ENCODE assay signal across 13 cellular contexts in the genomic region with DNA sequence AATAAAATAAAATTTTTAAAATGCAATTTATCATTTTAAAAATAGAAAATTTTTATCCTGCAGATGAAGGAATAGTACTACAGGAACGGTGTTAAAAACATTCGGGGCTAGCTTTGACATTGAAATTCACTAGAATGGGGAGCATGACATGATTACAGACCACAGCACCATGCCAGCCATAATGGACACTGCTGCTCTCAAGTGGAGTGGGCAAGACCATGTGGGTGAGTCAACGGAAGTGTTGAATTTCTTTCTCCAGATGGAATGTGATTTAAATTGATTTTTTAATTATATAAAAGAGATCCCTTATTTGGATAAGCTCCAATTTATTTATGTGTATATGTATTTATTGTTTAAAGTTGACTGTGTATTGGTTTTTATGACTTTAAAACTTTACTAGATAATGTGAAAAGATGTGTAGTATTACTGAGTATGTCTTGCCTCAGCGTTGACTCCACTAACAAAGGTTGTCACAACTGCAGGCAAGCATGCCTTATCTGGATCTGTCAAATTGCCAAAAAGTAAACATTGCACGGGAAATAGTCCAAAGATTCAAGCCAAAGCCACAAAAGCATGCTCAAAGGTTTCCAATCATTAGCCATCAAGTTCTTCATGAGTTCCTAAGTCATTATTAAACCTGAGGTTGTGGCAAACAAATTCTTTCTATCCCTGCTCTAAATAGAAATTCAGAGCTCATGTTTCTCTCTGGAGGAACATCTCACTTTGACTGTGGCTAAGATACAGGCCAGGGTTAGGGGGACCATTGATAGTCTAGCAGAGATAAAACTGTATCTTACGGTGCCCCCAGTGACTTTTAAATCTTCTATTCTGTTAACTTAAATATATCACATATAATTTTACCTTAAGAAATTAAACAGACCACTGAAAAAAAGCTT.
A peak's percentile ranks its signal among the peaks of the same experiment; 100 is the strongest.
DNase-seq lines count a peak whose midpoint lies in the region; FAIRE-seq and TF ChIP-seq lines count a peak whose summit lies in the region.
"Had no signal": no experiment of that assay in that cellular context is flagged by ENCODE, and none has a peak within 500 bp of the region (broad histone marks: within the 10 kb centered on the region; RNA-seq: fewer than 3 reads in every experiment).

No MANE protein-coding gene starts in this region.

- FAIRE-seq in bronchial epithelial cell (lab: Jason Lieb, UNC): no peak

- no peak overlapping the region for H3K4me3 ChIP-seq in bronchial epithelial cell (ENCODE audit: low read depth, low read length)
- H3K4me3 ChIP-seq: esophagus muscularis mucosa, mucosa of descending colon, thyroid gland had no signal

- DNase-seq in DMS153 treated with DMSO at 0.1 percent for 48 hours (lab: John Stamatoyannopoulos, UW; ENCODE audit: unreplicated experiment) (peak; percentile 29), NCI-H1092 (lab: John Stamatoyannopoulos, UW) (peak; percentile 22), bronchial epithelial cell (ENCODE audit: low read depth) (peak; percentile 85), myocyte (ENCODE audit: low read depth) (peak; percentile 98), KG1 (lab: John Stamatoyannopoulos, UW) (no peak), putamen (ENCODE audit: low spot score) (no peak), NCI-H2029 (lab: John Stamatoyannopoulos, UW) (no peak), activated gamma-delta T cell treated with Interleukin-2 at 50 U/mL for 16 hours (no peak)
- DNase-seq: activated gamma-delta T cell; mucosa of descending colon; stimulated activated CD4-positive, alpha-beta T cell treated with anti-CD3 and anti-CD28 coated beads, Interleukin-2, amount 100 ng/mL, for 48 hours; thyroid gland had no signal

- no peak for TF ChIP-seq CTCF in bronchial epithelial cell (IDR thresholded peaks at IDR 0.05; ENCODE audit: insufficient read depth, low read length, severe bottlenecking)

- H3K36me3 ChIP-seq in bronchial epithelial cell (ENCODE audit: control insufficient read depth, insufficient read depth, low read length): no peaks in the 10 kb centered on the region
- H3K36me3 ChIP-seq: esophagus muscularis mucosa, thyroid gland had no signal

- H3K27me3 ChIP-seq in bronchial epithelial cell (ENCODE audit: control insufficient read depth, insufficient read depth, low read length): no peaks in the 10 kb centered on the region
- H3K27me3 ChIP-seq: esophagus muscularis mucosa, thyroid gland had no signal

Comparison
In these comparisons a context has a peak if more than half of its experiments do, and no peak if none do; other contexts are left out.
1. DNase-seq: peak in DMS153 treated with DMSO at 0.1 percent for 48 hours (single experiment), NCI-H1092 (single experiment), bronchial epithelial cell (single experiment) and myocyte (single experiment); none in KG1 (single experiment), putamen (single experiment), NCI-H2029 (single experiment) and activated gamma-delta T cell treated with Interleukin-2 at 50 U/mL for 16 hours (single experiment).